Comparison of ENCODE assay signal across 23 cellular contexts in genomic region chr12:122513660-122514059, GRCh38. TPM values are rescaled to one million over a fixed set of nuclear protein-coding genes. Genes with fewer than 3 reads are reported as not detected.
DNase-seq lines count a peak whose midpoint lies in the region; ATAC-seq, FAIRE-seq and TF ChIP-seq lines count a peak whose summit lies in the region.
"Had no signal": no experiment of that assay in that cellular context is flagged by ENCODE, and none has a peak within 500 bp of the region (broad histone marks: within the 10 kb centered on the region; RNA-seq: fewer than 3 reads in every experiment).

No MANE protein-coding gene starts in this region.

- H3K27ac ChIP-seq in endothelial cell of umbilical vein (ENCODE audit: insufficient read depth, low read depth, low read length) = no peak overlapping the region
- H3K27ac ChIP-seq: HL-60 had no signal

- DNase-seq in stimulated activated naive CD8-positive, alpha-beta T cell treated with anti-CD3 and anti-CD28 coated beads, Interleukin-15, Interleukin-2, amounts not matched to agents 100 U/mL and 50 U/mL, for 24 hours = no peak
- DNase-seq in activated CD8-positive, alpha-beta T cell treated with anti-CD3 and anti-CD28 coated beads for 36 hours = no peak
- DNase-seq in endothelial cell of umbilical vein (ENCODE audit: low read depth, low spot score) (no peak), NCI-H2029 (lab: John Stamatoyannopoulos, UW) (no peak)
- DNase-seq: BE2C; CD4-positive, CD25-positive, alpha-beta regulatory T cell; COR-L47; DMS79 treated with DMSO at 0.1 percent for 48 hours; KG1; NCI-H1092 treated with DMSO at 0.1 percent for 48 hours; NCI-H1436 treated with DMSO at 0.1 percent for 48 hours; NCI-H1930; NCI-H226; NCI-H510A treated with DMSO at 0.1 percent for 48 hours; NCI-H748 treated with DMSO at 0.1 percent for 48 hours; SIG-M5; SK-N-SH had no signal

- peaks cover 91% of the 10 kb centered on the region for H3K36me3 Mint-ChIP-seq in stimulated activated naive CD8-positive, alpha-beta T cell treated with anti-CD3 and anti-CD28 coated beads, Interleukin-15, Interleukin-2, amounts not matched to agents 100 ng/mL and 50 ng/mL, for 24 hours (ENCODE audit: low read depth)
- peaks cover 71% of the 10 kb centered on the region for H3K36me3 Mint-ChIP-seq in activated CD8-positive, alpha-beta T cell treated with anti-CD3 and anti-CD28 coated beads for 36 hours (ENCODE audit: low read depth)

- no peak for TF ChIP-seq CTCF in activated CD8-positive, alpha-beta T cell treated with anti-CD3 and anti-CD28 coated beads for 36 hours (IDR thresholded peaks at IDR 0.05)
- TF ChIP-seq CTCF in endothelial cell of umbilical vein (IDR thresholded peaks at IDR 0.05; ENCODE audit: extremely low read depth in 1 of 2, insufficient read depth in 1 of 2, low read depth in 1 of 2, low read length in 2 of 2) = no peak

- no peaks in the 10 kb centered on the region for H3K9me3 ChIP-seq in endothelial cell of umbilical vein (replicated peaks; ENCODE audit: control insufficient read depth, insufficient read depth, low read length)
- H3K9me3 ChIP-seq: BE2C, SK-N-SH had no signal

- H4K20me1 ChIP-seq in endothelial cell of umbilical vein (replicated peaks; ENCODE audit: control insufficient read depth, extremely low read depth, insufficient read depth, low read length) = peaks cover 9% of the 10 kb centered on the region

- no peaks in the 10 kb centered on the region for H3K9me1 ChIP-seq in endothelial cell of umbilical vein (replicated peaks; ENCODE audit: control insufficient read depth, extremely low read depth, insufficient read depth, low read length)

- H3K4me3 Mint-ChIP-seq in stimulated activated naive CD8-positive, alpha-beta T cell treated with anti-CD3 and anti-CD28 coated beads, Interleukin-15, Interleukin-2, amounts not matched to agents 100 ng/mL and 50 ng/mL, for 24 hours = no peak overlapping the region
- no peak overlapping the region for H3K4me3 Mint-ChIP-seq in activated CD8-positive, alpha-beta T cell treated with anti-CD3 and anti-CD28 coated beads for 36 hours
- H3K4me3 Mint-ChIP-seq: CD4-positive, CD25-positive, alpha-beta regulatory T cell had no signal

- CTCF ChIA-PET in activated CD8-positive, alpha-beta T cell treated with anti-CD3 and anti-CD28 coated beads for 36 hours (lab: Charles Lee) = interaction anchor here (1.2 to 1.4 kb wide), 2 partner anchors 9 to 16 kb away, joined by 4 read pairs; no protein-coding TSS in a partner anchor
- CTCF ChIA-PET in endothelial cell of umbilical vein (lab: Charles Lee) = no interaction called here

- dilution Hi-C loops in endothelial cell of umbilical vein (cut with MboI; ENCODE audit: extremely low pct_ligation_motif_present, low sequenced_read_pairs) = no loop called here

- H3K36me3 ChIP-seq in endothelial cell of umbilical vein (ENCODE audit: control insufficient read depth in 2 of 2, extremely low read depth in 1 of 2, insufficient read depth in 2 of 2, low read length in 2 of 2) = peaks cover 41 to 62% of the 10 kb centered on the region in 2 experiments

- peaks cover 9% of the 10 kb centered on the region for H3K4me1 Mint-ChIP-seq in stimulated activated naive CD8-positive, alpha-beta T cell treated with anti-CD3 and anti-CD28 coated beads, Interleukin-15, Interleukin-2, amounts not matched to agents 100 ng/mL and 50 ng/mL, for 24 hours (ENCODE audit: low read depth)
- peaks cover 27% of the 10 kb centered on the region for H3K4me1 Mint-ChIP-seq in activated CD8-positive, alpha-beta T cell treated with anti-CD3 and anti-CD28 coated beads for 36 hours (ENCODE audit: low read depth)

- no peak overlapping the region for H2AFZ ChIP-seq in endothelial cell of umbilical vein (ENCODE audit: low read depth, low read length)

- no peaks in the 10 kb centered on the region for H3K27me3 ChIP-seq in endothelial cell of umbilical vein (ENCODE audit: control insufficient read depth in 2 of 2, insufficient read depth in 2 of 2, low read length in 2 of 2)
- H3K27me3 ChIP-seq: BE2C had no signal

- FAIRE-seq in endothelial cell of umbilical vein (lab: Jason Lieb, UNC) = no peak
- FAIRE-seq: GM19239 had no signal

- H3K4me3 ChIP-seq in endothelial cell of umbilical vein (replicated peaks in 1 of 3; ENCODE audit: insufficient read depth in 1 of 3, low read depth in 1 of 3, low read length in 3 of 3) = no peak overlapping the region

- H3K27ac Mint-ChIP-seq in stimulated activated naive CD8-positive, alpha-beta T cell treated with anti-CD3 and anti-CD28 coated beads, Interleukin-15, Interleukin-2, amounts not matched to agents 100 ng/mL and 50 ng/mL, for 24 hours = peak overlapping the region; percentile 36
- H3K27ac Mint-ChIP-seq in activated CD8-positive, alpha-beta T cell treated with anti-CD3 and anti-CD28 coated beads for 36 hours = peak overlapping the region; percentile 38

- peaks cover 65% of the 10 kb centered on the region for H3K79me2 ChIP-seq in endothelial cell of umbilical vein (ENCODE audit: control insufficient read depth, insufficient read depth, low read length)

- intact Hi-C loops in activated CD8-positive, alpha-beta T cell treated with anti-CD3 and anti-CD28 coated beads for 36 hours (cut with micrococcal nuclease) = no loop called here
- intact Hi-C loops in endothelial cell of umbilical vein (cut with micrococcal nuclease) = no loop called here

- H3K9ac ChIP-seq in endothelial cell of umbilical vein (replicated peaks; ENCODE audit: extremely low read depth, insufficient read depth, low read length) = no peak overlapping the region
- H3K9ac ChIP-seq: SK-N-SH had no signal

- TF ChIP-seq POLR2A in endothelial cell of umbilical vein (IDR thresholded peaks at IDR 0.05; ENCODE audit: low read depth, low read length) = peak; percentile 11

- no peaks in the 10 kb centered on the region for H3K9me3 Mint-ChIP-seq in stimulated activated naive CD8-positive, alpha-beta T cell treated with anti-CD3 and anti-CD28 coated beads, Interleukin-15, Interleukin-2, amounts not matched to agents 100 ng/mL and 50 ng/mL, for 24 hours
- no peaks in the 10 kb centered on the region for H3K9me3 Mint-ChIP-seq in activated CD8-positive, alpha-beta T cell treated with anti-CD3 and anti-CD28 coated beads for 36 hours
- H3K9me3 Mint-ChIP-seq: CD4-positive, CD25-positive, alpha-beta regulatory T cell had no signal

- no peak for ATAC-seq in stimulated activated naive CD8-positive, alpha-beta T cell treated with anti-CD3 and anti-CD28 coated beads, Interleukin-15, Interleukin-2, amounts not matched to agents 100 U/mL and 50 U/mL, for 24 hours
- ATAC-seq in activated CD8-positive, alpha-beta T cell treated with anti-CD3 and anti-CD28 coated beads for 36 hours = no peak
- ATAC-seq in GM19395 (IDR thresholded peaks at IDR 0.05; ENCODE audit: unreplicated experiment) (no peak), HG03175 (IDR thresholded peaks at IDR 0.05; ENCODE audit: unreplicated experiment) (no peak)
- ATAC-seq: Panc1 had no signal

- H3K27me3 Mint-ChIP-seq in stimulated activated naive CD8-positive, alpha-beta T cell treated with anti-CD3 and anti-CD28 coated beads, Interleukin-15, Interleukin-2, amounts not matched to agents 100 ng/mL and 50 ng/mL, for 24 hours = no peaks in the 10 kb centered on the region
- H3K27me3 Mint-ChIP-seq in activated CD8-positive, alpha-beta T cell treated with anti-CD3 and anti-CD28 coated beads for 36 hours = no peaks in the 10 kb centered on the region
- H3K27me3 Mint-ChIP-seq: CD4-positive, CD25-positive, alpha-beta regulatory T cell had no signal

- POLR2A ChIA-PET in activated CD8-positive, alpha-beta T cell treated with anti-CD3 and anti-CD28 coated beads for 36 hours (lab: Charles Lee) = interaction anchor here (3.6 to 7.8 kb wide), 3 partner anchors 8 to 13 kb away, joined by 20 to 107 read pairs (median 36); partner anchors contain the start of genes KNTC1, RSRC2 and ZCCHC8
- POLR2A ChIA-PET in endothelial cell of umbilical vein (lab: Charles Lee) = interaction anchor here (0.5 kb wide), 1 partner anchor 249 kb away, joined by 3 read pairs; no protein-coding TSS in a partner anchor

- BruUV-seq in endothelial cell of umbilical vein (replicated peaks; lab: Mats Ljungman, UMichigan) = no TSS peak

- no peak overlapping the region for H3K4me2 ChIP-seq in endothelial cell of umbilical vein (ENCODE audit: insufficient read depth, low read length)
- H3K4me2 ChIP-seq: SK-N-SH had no signal

- H3K4me1 ChIP-seq in endothelial cell of umbilical vein (ENCODE audit: control insufficient read depth, extremely low read depth, insufficient read depth, low read length) = no peaks in the 10 kb centered on the region
- H3K4me1 ChIP-seq: BE2C had no signal

RNA-seq across cellular contexts. Expression of gene ZCCHC8, which starts 12.9 kb away (rescaled TPM):
- total RNA-seq in activated CD8-positive, alpha-beta T cell treated with anti-CD3 and anti-CD28 coated beads for 36 hours = 10 to 100 TPM; 28.0 to 28.5 TPM
- total RNA-seq in endothelial cell of umbilical vein = 24.4 and 26.5 TPM in 2 replicates
- polyA plus RNA-seq in endothelial cell of umbilical vein = 9.4 and 10.0 TPM in 2 replicates
- polyA plus RNA-seq in endothelial cell of umbilical vein (2011; cell fraction: cytosol; rRNA removed) = 12.5 and 13.6 TPM in 2 replicates
- 34.1 and 41.2 TPM in 2 replicates for polyA plus RNA-seq in endothelial cell of umbilical vein (2011; cell fraction: nucleus; rRNA removed)
- polyA plus RNA-seq in endothelial cell of umbilical vein (2012) = 11.8 and 15.7 TPM in 2 replicates
- 10.0 and 11.4 TPM in 2 replicates for polyA minus RNA-seq in endothelial cell of umbilical vein
- 11.6 TPM for polyA minus RNA-seq in endothelial cell of umbilical vein (2011; cell fraction: cytosol; rRNA and poly(A)+ RNA removed)
- 15.6 and 20.2 TPM in 2 replicates for polyA minus RNA-seq in endothelial cell of umbilical vein (2011; cell fraction: nucleus; rRNA and poly(A)+ RNA removed)

RNA-seq across cellular contexts. Expression of gene RSRC2, which starts 13.1 kb away (rescaled TPM):
- total RNA-seq in activated CD8-positive, alpha-beta T cell treated with anti-CD3 and anti-CD28 coated beads for 36 hours = 100 to 1,000 TPM; 108 to 116 TPM
- 78.0 and 81.1 TPM in 2 replicates for total RNA-seq in endothelial cell of umbilical vein
- polyA plus RNA-seq in endothelial cell of umbilical vein = 11.3 and 17.6 TPM in 2 replicates
- 17.9 and 20.1 TPM in 2 replicates for polyA plus RNA-seq in endothelial cell of umbilical vein (2011; cell fraction: cytosol; rRNA removed)
- 110 and 175 TPM in 2 replicates for polyA plus RNA-seq in endothelial cell of umbilical vein (2011; cell fraction: nucleus; rRNA removed)
- polyA plus RNA-seq in endothelial cell of umbilical vein (2012) = 58.1 and 62.2 TPM in 2 replicates
- 28.2 and 30.6 TPM in 2 replicates for polyA minus RNA-seq in endothelial cell of umbilical vein
- polyA minus RNA-seq in endothelial cell of umbilical vein (2011; cell fraction: cytosol; rRNA and poly(A)+ RNA removed) = 15.0 TPM
- polyA minus RNA-seq in endothelial cell of umbilical vein (2011; cell fraction: nucleus; rRNA and poly(A)+ RNA removed) = 94.3 and 139 TPM in 2 replicates

RNA-seq across cellular contexts. Expression of gene KNTC1, which starts 13.4 kb away (rescaled TPM):
- 100 to 1,000 TPM; 128 to 129 TPM for total RNA-seq in activated CD8-positive, alpha-beta T cell treated with anti-CD3 and anti-CD28 coated beads for 36 hours
- 47.9 and 52.9 TPM in 2 replicates for total RNA-seq in endothelial cell of umbilical vein
- polyA plus RNA-seq in endothelial cell of umbilical vein = 14.5 and 15.5 TPM in 2 replicates
- polyA plus RNA-seq in endothelial cell of umbilical vein (2011; cell fraction: cytosol; rRNA removed) = 9.8 and 12.0 TPM in 2 replicates
- polyA plus RNA-seq in endothelial cell of umbilical vein (2011; cell fraction: nucleus; rRNA removed) = 103 and 142 TPM in 2 replicates
- polyA plus RNA-seq in endothelial cell of umbilical vein (2012) = 13.2 and 21.2 TPM in 2 replicates
- polyA minus RNA-seq in endothelial cell of umbilical vein = 35.0 and 37.3 TPM in 2 replicates
- 26.7 TPM for polyA minus RNA-seq in endothelial cell of umbilical vein (2011; cell fraction: cytosol; rRNA and poly(A)+ RNA removed)
- polyA minus RNA-seq in endothelial cell of umbilical vein (2011; cell fraction: nucleus; rRNA and poly(A)+ RNA removed) = 66.7 and 127 TPM in 2 replicates
